In genomic region chr2:96532641-96533291, GRCh38 we compare ENCODE assay signal across 1 cellular context.
TF ChIP-seq lines count a peak whose summit lies in the region.

No MANE protein-coding gene starts in this region.

TF ChIP-seq in GM23338, 12 proteins besides CTCF, POLR2A, EP300 and RAD21 (continued from another document):
- TF ChIP-seq ZNF462 (CRISPR knock-in tag; IDR thresholded peaks at IDR 0.05) = no peak
- TF ChIP-seq EZH2phosphoT487 (IDR thresholded peaks at IDR 0.05; ENCODE audit: unreplicated experiment) = no peak
